25 cellular contexts compared by ENCODE assay signal in genomic region chr17:14405189-14405588, GRCh38.
DNase-seq lines count a peak whose midpoint lies in the region; ATAC-seq and TF ChIP-seq lines count a peak whose summit lies in the region.
"Had no signal": no experiment of that assay in that cellular context is flagged by ENCODE, and none has a peak within 500 bp of the region (broad histone marks: within the 10 kb centered on the region; RNA-seq: fewer than 3 reads in every experiment).

No MANE protein-coding gene starts in this region.

- peaks cover 2% of the 10 kb centered on the region for H3K27me3 Mint-ChIP-seq in activated CD8-positive, alpha-beta T cell treated with anti-CD3 and anti-CD28 coated beads, Interleukin-2, amount 10 ng/mL, durations not matched to agents 7 days and 5 days (ENCODE audit: low read depth)
- H3K27me3 Mint-ChIP-seq in activated CD8-positive, alpha-beta T cell treated with anti-CD3 and anti-CD28 coated beads for 36 hours: no peaks in the 10 kb centered on the region
- no peaks in the 10 kb centered on the region for H3K27me3 Mint-ChIP-seq in GM23338 (ENCODE audit: insufficient read depth, low read depth, poor library complexity)
- peaks cover 3% of the 10 kb centered on the region for H3K27me3 Mint-ChIP-seq in activated T-helper 1 cell treated with anti-CD3 and anti-CD28 coated beads, Interleukin-12 subunit alpha, Interleukin-12 subunit beta, Interleukin-2, Interleukin-4 antibody, amounts not matched to agents 30 ng/mL and 10 ng/mL and 1 ng/mL, durations not matched to agents 14 hours and 24 hours and 36 hours (ENCODE audit: insufficient read depth)

- CTCF ChIA-PET in activated CD8-positive, alpha-beta T cell treated with anti-CD3 and anti-CD28 coated beads, Interleukin-2, amount 10 ng/mL, durations not matched to agents 7 days and 5 days (lab: Charles Lee): interaction anchor here (0.7 to 2.8 kb wide), 2 partner anchors 23 to 123 kb away, joined by 3 to 26 read pairs; no protein-coding TSS in a partner anchor
- CTCF ChIA-PET in activated CD8-positive, alpha-beta T cell treated with anti-CD3 and anti-CD28 coated beads for 36 hours (lab: Charles Lee): interaction anchor here (1.1 to 3.5 kb wide), 2 partner anchors 23 to 101 kb away, joined by 3 to 14 read pairs; no protein-coding TSS in a partner anchor

- H3K36me3 ChIP-seq in BLaER1: no peaks in the 10 kb centered on the region
- H3K36me3 ChIP-seq in GM23338 (ENCODE audit: insufficient read depth): 0 out of 2 replicates have a peak, but pooled peaks cover 5% of the 10 kb centered on the region
- H3K36me3 ChIP-seq: SJSA1 had no signal

- no peaks in the 10 kb centered on the region for H3F3A ChIP-seq in GM23338 (replicated peaks; ENCODE audit: low read depth)

- peaks cover 47% of the 10 kb centered on the region for H3K9me3 ChIP-seq in BLaER1
- H3K9me3 ChIP-seq: Caco-2, SJSA1 had no signal

- no peaks in the 10 kb centered on the region for H3K9me3 Mint-ChIP-seq in activated CD8-positive, alpha-beta T cell treated with anti-CD3 and anti-CD28 coated beads, Interleukin-2, amount 10 ng/mL, durations not matched to agents 7 days and 5 days (ENCODE audit: insufficient read depth)
- peaks cover 3% of the 10 kb centered on the region for H3K9me3 Mint-ChIP-seq in activated CD8-positive, alpha-beta T cell treated with anti-CD3 and anti-CD28 coated beads for 36 hours
- H3K9me3 Mint-ChIP-seq in GM23338: peaks cover 22% of the 10 kb centered on the region
- peaks cover 8% of the 10 kb centered on the region for H3K9me3 Mint-ChIP-seq in activated T-helper 1 cell treated with anti-CD3 and anti-CD28 coated beads, Interleukin-12 subunit alpha, Interleukin-12 subunit beta, Interleukin-2, Interleukin-4 antibody, amounts not matched to agents 30 ng/mL and 10 ng/mL and 1 ng/mL, durations not matched to agents 14 hours and 24 hours and 36 hours

- H3K79me2 ChIP-seq in GM23338 (replicated peaks; ENCODE audit: insufficient read depth): no peaks in the 10 kb centered on the region

- in situ Hi-C loops in GM13977 (cut with MboI; ENCODE audit: low pct_unique_long_range_greater_than_20kb, low sequenced_read_pairs, unreplicated experiment): no loop called here

- DNase-seq in activated CD8-positive, alpha-beta T cell treated with anti-CD3 and anti-CD28 coated beads, Interleukin-2, amount 10 ng/mL, durations not matched to agents 7 days and 5 days: no peak
- no peak for DNase-seq in activated CD8-positive, alpha-beta T cell treated with anti-CD3 and anti-CD28 coated beads for 36 hours
- DNase-seq in GM23338 (ENCODE audit: low spot score) (no peak), GM13977 (ENCODE audit: low spot score) (no peak), NCI-H1436 treated with DMSO at 0.1 percent for 48 hours (lab: John Stamatoyannopoulos, UW) (no peak)
- no peak for DNase-seq in activated T-helper 1 cell treated with anti-CD3 and anti-CD28 coated beads, Interleukin-12 subunit alpha, Interleukin-12 subunit beta, Interleukin-2, Interleukin-4 antibody, amounts not matched to agents 30 ng/mL and 10 ng/mL and 1 ng/mL, durations not matched to agents 14 hours and 24 hours and 36 hours (ENCODE audit: low spot score)
- DNase-seq: C1 segment of cervical spinal cord; Caco-2; CD8-positive, alpha-beta T cell; DMS79; EL; GF-D8; GM23248; H9; KBM-7; NCI-H1694; NCI-H2029 treated with DMSO at 0.1 percent for 48 hours; NCI-H446 treated with DMSO at 0.1 percent for 48 hours; NCI-H526; NCI-H82; Right ventricle myocardium superior; RPMI8226 had no signal

- H3K9ac ChIP-seq in BLaER1: no peak overlapping the region
- H3K9ac ChIP-seq: GM23248 had no signal

- H3K9me2 ChIP-seq in GM23338 (ENCODE audit: insufficient read depth): peaks cover 14% of the 10 kb centered on the region; the same call in 1 of the 2 replicates

- intact Hi-C loops in activated CD8-positive, alpha-beta T cell treated with anti-CD3 and anti-CD28 coated beads for 36 hours (cut with micrococcal nuclease): no loop called here
- intact Hi-C loops in activated T-helper 1 cell treated with anti-CD3 and anti-CD28 coated beads, Interleukin-12 subunit alpha, Interleukin-12 subunit beta, Interleukin-2, Interleukin-4 antibody, amounts not matched to agents 30 ng/mL and 10 ng/mL and 1 ng/mL, durations not matched to agents 14 hours and 24 hours and 36 hours (cut with micrococcal nuclease): no loop called here

- no peak for ATAC-seq in activated CD8-positive, alpha-beta T cell treated with anti-CD3 and anti-CD28 coated beads, Interleukin-2, amount 10 ng/mL, durations not matched to agents 7 days and 5 days
- no peak for ATAC-seq in activated CD8-positive, alpha-beta T cell treated with anti-CD3 and anti-CD28 coated beads for 36 hours
- ATAC-seq in GM23338 (no peak), GM21528 (IDR thresholded peaks at IDR 0.05; ENCODE audit: low FRiP score, unreplicated experiment) (no peak)

- TF ChIP-seq CTCF in activated CD8-positive, alpha-beta T cell treated with anti-CD3 and anti-CD28 coated beads for 36 hours (IDR thresholded peaks at IDR 0.05): no peak
- TF ChIP-seq CTCF in GM23338 (conservative IDR thresholded peaks at IDR 0.05; ENCODE audit: low read depth in 2 of 2) (no peak), GM13977 (IDR thresholded peaks at IDR 0.05; ENCODE audit: extremely low read depth, insufficient read depth, missing control alignments) (no peak)

- H4K20me1 ChIP-seq in BLaER1 (no peaks in the 10 kb centered on the region), GM23338 (replicated peaks; ENCODE audit: insufficient read depth) (no peaks in the 10 kb centered on the region)

- H3K4me1 Mint-ChIP-seq in activated CD8-positive, alpha-beta T cell treated with anti-CD3 and anti-CD28 coated beads, Interleukin-2, amount 10 ng/mL, durations not matched to agents 7 days and 5 days (ENCODE audit: low read depth): peaks cover 31% of the 10 kb centered on the region
- peaks cover 25% of the 10 kb centered on the region for H3K4me1 Mint-ChIP-seq in activated CD8-positive, alpha-beta T cell treated with anti-CD3 and anti-CD28 coated beads for 36 hours (ENCODE audit: low read depth)
- H3K4me1 Mint-ChIP-seq in GM23338: peaks cover 3% of the 10 kb centered on the region; the same call in 2 of the 3 replicates
- H3K4me1 Mint-ChIP-seq in activated T-helper 1 cell treated with anti-CD3 and anti-CD28 coated beads, Interleukin-12 subunit alpha, Interleukin-12 subunit beta, Interleukin-2, Interleukin-4 antibody, amounts not matched to agents 30 ng/mL and 10 ng/mL and 1 ng/mL, durations not matched to agents 14 hours and 24 hours and 36 hours (ENCODE audit: low read depth): peaks cover 24% of the 10 kb centered on the region

- peaks cover 26% of the 10 kb centered on the region for H3K4me1 ChIP-seq in BLaER1
- H3K4me1 ChIP-seq in GM23338 (ENCODE audit: insufficient read depth): no peaks in the 10 kb centered on the region
- H3K4me1 ChIP-seq: Caco-2 had no signal

- no peak overlapping the region for H3K4me3 Mint-ChIP-seq in activated CD8-positive, alpha-beta T cell treated with anti-CD3 and anti-CD28 coated beads, Interleukin-2, amount 10 ng/mL, durations not matched to agents 7 days and 5 days
- no peak overlapping the region for H3K4me3 Mint-ChIP-seq in activated CD8-positive, alpha-beta T cell treated with anti-CD3 and anti-CD28 coated beads for 36 hours
- H3K4me3 Mint-ChIP-seq in GM23338: no peak overlapping the region
- no peak overlapping the region for H3K4me3 Mint-ChIP-seq in activated T-helper 1 cell treated with anti-CD3 and anti-CD28 coated beads, Interleukin-12 subunit alpha, Interleukin-12 subunit beta, Interleukin-2, Interleukin-4 antibody, amounts not matched to agents 30 ng/mL and 10 ng/mL and 1 ng/mL, durations not matched to agents 14 hours and 24 hours and 36 hours
- H3K4me3 Mint-ChIP-seq: CD8-positive, alpha-beta T cell; H9 had no signal

- no peak overlapping the region for H2AFZ ChIP-seq in GM23338
- H2AFZ ChIP-seq: GM23248 had no signal

- peak overlapping the region; percentile 57 for H3K4me2 ChIP-seq in BLaER1
- no peak overlapping the region for H3K4me2 ChIP-seq in GM23338

- H3K27ac Mint-ChIP-seq in activated CD8-positive, alpha-beta T cell treated with anti-CD3 and anti-CD28 coated beads, Interleukin-2, amount 10 ng/mL, durations not matched to agents 7 days and 5 days: peak overlapping the region; percentile 32
- H3K27ac Mint-ChIP-seq in activated CD8-positive, alpha-beta T cell treated with anti-CD3 and anti-CD28 coated beads for 36 hours: no peak overlapping the region
- H3K27ac Mint-ChIP-seq in GM23338: peak overlapping the region; percentile 29; the same call in 1 of the 2 replicates
- H3K27ac Mint-ChIP-seq in activated T-helper 1 cell treated with anti-CD3 and anti-CD28 coated beads, Interleukin-12 subunit alpha, Interleukin-12 subunit beta, Interleukin-2, Interleukin-4 antibody, amounts not matched to agents 30 ng/mL and 10 ng/mL and 1 ng/mL, durations not matched to agents 14 hours and 24 hours and 36 hours: peak overlapping the region; percentile 8
- H3K27ac Mint-ChIP-seq: H9 had no signal

- POLR2A ChIA-PET in activated CD8-positive, alpha-beta T cell treated with anti-CD3 and anti-CD28 coated beads, Interleukin-2, amount 10 ng/mL, durations not matched to agents 7 days and 5 days (lab: Charles Lee): interaction anchor here (0.6 to 1.4 kb wide), 4 partner anchors 15 to 24 kb away, joined by 3 to 6 read pairs (median 4); no protein-coding TSS in a partner anchor
- POLR2A ChIA-PET in activated CD8-positive, alpha-beta T cell treated with anti-CD3 and anti-CD28 coated beads for 36 hours (lab: Charles Lee): interaction anchor here (0.6 to 2.4 kb wide), 2 partner anchors 23 to 56 kb away, joined by 3 to 8 read pairs; no protein-coding TSS in a partner anchor

- H3K27me3 ChIP-seq in BLaER1: no peaks in the 10 kb centered on the region
- H3K27me3 ChIP-seq in GM23338 (ENCODE audit: insufficient read depth): no peaks in the 10 kb centered on the region
- H3K27me3 ChIP-seq: SJSA1 had no signal

- H3K27ac ChIP-seq in BLaER1 (no peak overlapping the region), GM23338 (ENCODE audit: low read depth) (no peak overlapping the region)
- H3K27ac ChIP-seq: GM23248, SJSA1 had no signal

- H3K4me3 ChIP-seq in BLaER1 (no peak overlapping the region), GM23338 (no peak overlapping the region)
- H3K4me3 ChIP-seq: GM23248, SJSA1 had no signal

- H3K36me3 Mint-ChIP-seq in activated CD8-positive, alpha-beta T cell treated with anti-CD3 and anti-CD28 coated beads, Interleukin-2, amount 10 ng/mL, durations not matched to agents 7 days and 5 days (ENCODE audit: low read depth): peaks cover 2% of the 10 kb centered on the region
- no peaks in the 10 kb centered on the region for H3K36me3 Mint-ChIP-seq in activated CD8-positive, alpha-beta T cell treated with anti-CD3 and anti-CD28 coated beads for 36 hours (ENCODE audit: low read depth)
- H3K36me3 Mint-ChIP-seq in GM23338 (ENCODE audit: low read depth): peaks cover 17% of the 10 kb centered on the region
- H3K36me3 Mint-ChIP-seq in activated T-helper 1 cell treated with anti-CD3 and anti-CD28 coated beads, Interleukin-12 subunit alpha, Interleukin-12 subunit beta, Interleukin-2, Interleukin-4 antibody, amounts not matched to agents 30 ng/mL and 10 ng/mL and 1 ng/mL, durations not matched to agents 14 hours and 24 hours and 36 hours (ENCODE audit: low read depth): peaks cover 10% of the 10 kb centered on the region
- H3K36me3 Mint-ChIP-seq: CD8-positive, alpha-beta T cell had no signal

TF ChIP-seq in GM23338, 12 proteins besides CTCF, POLR2A, EP300 and RAD21 (continues in another document):
- no peak for TF ChIP-seq ZNF331 (CRISPR knock-in tag; IDR thresholded peaks at IDR 0.05; ENCODE audit: low read depth)
- TF ChIP-seq EZH2 (IDR thresholded peaks at IDR 0.05; ENCODE audit: low read depth, unreplicated experiment): no peak
